In genomic region chr7:102252373-102252982, GRCh38 we compare ENCODE assay signal across 33 cellular contexts. TPM values are rescaled to one million over a fixed set of nuclear protein-coding genes. Genes with fewer than 3 reads are reported as not detected.
DNase-seq lines count a peak whose midpoint lies in the region; ATAC-seq and TF ChIP-seq lines count a peak whose summit lies in the region.
"Had no signal": no experiment of that assay in that cellular context is flagged by ENCODE, and none has a peak within 500 bp of the region (broad histone marks: within the 10 kb centered on the region; RNA-seq: fewer than 3 reads in every experiment).

No MANE protein-coding gene starts in this region.

- no peak overlapping the region for H3K4me3 ChIP-seq in esophagus muscularis mucosa
- H3K4me3 ChIP-seq: body of pancreas, GM23338, psoas muscle, sigmoid colon, tibial nerve had no signal

- TF ChIP-seq CTCF in WTC11 (IDR thresholded peaks at IDR 0.05), result no peak
- no peak for TF ChIP-seq CTCF in esophagus muscularis mucosa (IDR thresholded peaks at IDR 0.05)

- peak; percentile 1 for DNase-seq in DMS79 treated with DMSO at 0.1 percent for 48 hours (lab: John Stamatoyannopoulos, UW)
- no peak for DNase-seq in DMS79 (lab: John Stamatoyannopoulos, UW)
- peak; percentile 78 for DNase-seq in NCI-H69 (lab: John Stamatoyannopoulos, UW)
- no peak for DNase-seq in WTC11 (ENCODE audit: low spot score)
- DNase-seq in retina, result peak; percentile 52
- no peak for DNase-seq in esophagus muscularis mucosa (ENCODE audit: extremely low spot score)
- no peak for DNase-seq in NCI-H526 (lab: John Stamatoyannopoulos, UW)
- no peak for DNase-seq in stimulated activated CD4-positive, alpha-beta T cell treated with anti-CD3 and anti-CD28 coated beads, Interleukin-4, amount 100 ng/mL, for 24 hours
- DNase-seq: activated CD4-positive, CD25-positive, alpha-beta regulatory T cell treated with anti-CD3 and anti-CD28 coated beads, Interleukin-2, amount 50 U/mL, for 72 hours; activated naive CD4-positive, alpha-beta T cell treated with anti-CD3 and anti-CD28 coated beads, Interleukin-2, amount 50 U/mL, for 16 hours; Caco-2; DMS53; foreskin fibroblast; GF-D8; left ventricle myocardium superior; NCI-H1092 treated with DMSO at 0.1 percent for 48 hours; NCI-H187; NCI-H2171 treated with DMSO at 0.1 percent for 48 hours; NCI-H526 treated with DMSO at 0.1 percent for 48 hours; occipital lobe; psoas muscle; SIG-M5; sigmoid colon; stimulated activated CD4-positive, alpha-beta T cell treated with anti-CD3 and anti-CD28 coated beads, Interleukin-4, amount 100 ng/mL, for 1 hour; T-helper 1 cell had no signal

- H3K4me1 ChIP-seq in esophagus muscularis mucosa, result no peaks in the 10 kb centered on the region
- H3K4me1 ChIP-seq: Caco-2, psoas muscle, sigmoid colon had no signal

- no peaks in the 10 kb centered on the region for H3K9me3 Mint-ChIP-seq in WTC11
- H3K9me3 Mint-ChIP-seq: activated T-helper 2 cell treated with anti-CD3 and anti-CD28 coated beads, Interferon-gamma antibody, Interleukin-2, Interleukin-4, amounts not matched to agents 10 μg/mL and 5 μg/mL and 100 μg/mL, durations not matched to agents 14 hours and 24 hours and 36 hours; central memory CD8-positive, alpha-beta T cell; GM23338 had no signal

- H3K27ac ChIP-seq in esophagus muscularis mucosa (replicated peaks in 1 of 4), result no peak overlapping the region
- H3K27ac ChIP-seq: 22Rv1, psoas muscle, sigmoid colon, tibial nerve had no signal

- peaks cover 8% of the 10 kb centered on the region; the same call in 1 of the 2 replicates for H3K36me3 Mint-ChIP-seq in WTC11

- no peaks in the 10 kb centered on the region for H3K9me3 ChIP-seq in esophagus muscularis mucosa
- H3K9me3 ChIP-seq: body of pancreas, Caco-2, psoas muscle, sigmoid colon, tibial nerve had no signal

- no peak for TF ChIP-seq EP300 in esophagus muscularis mucosa (IDR thresholded peaks at IDR 0.05)

- H3K36me3 ChIP-seq in esophagus muscularis mucosa, result peaks cover 5 to 33% (median 30%) of the 10 kb centered on the region in 4 donors

- H3K27ac Mint-ChIP-seq in WTC11, result peak overlapping the region; percentile 48; the same call in 1 of the 2 replicates
- H3K27ac Mint-ChIP-seq: activated T-helper 2 cell treated with anti-CD3 and anti-CD28 coated beads, Interferon-gamma antibody, Interleukin-2, Interleukin-4, amounts not matched to agents 10 μg/mL and 5 μg/mL and 100 μg/mL, durations not matched to agents 14 hours and 24 hours and 36 hours; CD14-positive monocyte; GM23338 had no signal

- CTCF ChIA-PET in WTC11 (lab: Charles Lee), result interaction anchor here (0.6 kb wide), 1 partner anchor 627 kb away, joined by 3 read pairs; no protein-coding TSS in a partner anchor

- no peak for ATAC-seq in WTC11
- ATAC-seq: esophagus mucosa, GM23338, left ventricle myocardium superior, psoas muscle had no signal

- no peaks in the 10 kb centered on the region for H3K27me3 ChIP-seq in esophagus muscularis mucosa
- H3K27me3 ChIP-seq: body of pancreas, sigmoid colon, tibial nerve had no signal

- H3K4me1 Mint-ChIP-seq in WTC11, result peaks cover 14% of the 10 kb centered on the region
- H3K4me1 Mint-ChIP-seq: CD14-positive monocyte; central memory CD8-positive, alpha-beta T cell had no signal

- WGBS in esophagus muscularis mucosa, result 80% methylated on average over 11 of the region's 11 CpGs

- TF ChIP-seq POLR2A in esophagus muscularis mucosa (IDR thresholded peaks at IDR 0.05; ENCODE audit: low read depth), result no peak

- intact Hi-C loops in esophagus muscularis mucosa (cut with DNase I), result no loop called here

- POLR2A ChIA-PET in WTC11 (lab: Charles Lee), result no interaction called here

- no peaks in the 10 kb centered on the region for H3K27me3 Mint-ChIP-seq in WTC11 (ENCODE audit: low read depth)
- H3K27me3 Mint-ChIP-seq: central memory CD8-positive, alpha-beta T cell had no signal

- H3K4me3 Mint-ChIP-seq in WTC11, result no peak overlapping the region
- H3K4me3 Mint-ChIP-seq: CD14-positive monocyte; central memory CD8-positive, alpha-beta T cell; GM23338 had no signal

TF ChIP-seq in WTC11, 78 proteins besides CTCF, POLR2A, EP300 and RAD21 (continues in another document):
- TF ChIP-seq ATF6 (CRISPR knock-in tag; IDR thresholded peaks at IDR 0.05) (no peak), STAT6 (CRISPR knock-in tag; conservative IDR thresholded peaks at IDR 0.05; ENCODE audit: low read depth) (no peak), NFYB (CRISPR knock-in tag; conservative IDR thresholded peaks at IDR 0.05; ENCODE audit: low read depth) (no peak), ZNF396 (CRISPR knock-in tag; IDR thresholded peaks at IDR 0.05; ENCODE audit: borderline replicate concordance) (no peak), OVOL2 (CRISPR knock-in tag; IDR thresholded peaks at IDR 0.05; ENCODE audit: borderline replicate concordance) (no peak), SP1 (CRISPR knock-in tag; conservative IDR thresholded peaks at IDR 0.05) (no peak), TEAD1 (CRISPR knock-in tag; IDR thresholded peaks at IDR 0.05) (no peak), NR2C2 (CRISPR knock-in tag; IDR thresholded peaks at IDR 0.05) (no peak), FOXK1 (CRISPR knock-in tag; IDR thresholded peaks at IDR 0.05) (no peak), MYBL2 (CRISPR knock-in tag; IDR thresholded peaks at IDR 0.05) (no peak), CREM (CRISPR knock-in tag; IDR thresholded peaks at IDR 0.05) (no peak), PREB (CRISPR knock-in tag; IDR thresholded peaks at IDR 0.05; ENCODE audit: borderline replicate concordance) (no peak), MAX (CRISPR knock-in tag; IDR thresholded peaks at IDR 0.05) (no peak), ZNF138 (CRISPR knock-in tag; conservative IDR thresholded peaks at IDR 0.05) (no peak)

RNA-seq across cellular contexts. Expression of gene SH2B2, which starts 34.2 kb away (rescaled TPM):
- total RNA-seq in WTC11 (2021), result 14.7 to 16.5 TPM (median 15.9 TPM) in 3 replicates
- 10 to 100 TPM in 1 of 4 donors, 1 to 10 TPM in 3; 3.7 to 10.9 (median 8.9) TPM for total RNA-seq in esophagus muscularis mucosa

Comparison
In these comparisons a context has a peak if more than half of its experiments do, and no peak if none do; other contexts are left out.
1. DNase-seq: peak in DMS79 treated with DMSO at 0.1 percent for 48 hours (single experiment), NCI-H69 (single experiment) and retina (single experiment); none in DMS79 (single experiment), WTC11 (single experiment), esophagus muscularis mucosa (single experiment), NCI-H526 (0 of 2) and stimulated activated CD4-positive, alpha-beta T cell treated with anti-CD3 and anti-CD28 coated beads, Interleukin-4, amount 100 ng/mL, for 24 hours (single experiment).